ENCODE assay signal across 16 cellular contexts in genomic region chr12:1806301-1807106, GRCh38. TPM values are rescaled to one million over a fixed set of nuclear protein-coding genes. Genes with fewer than 3 reads are reported as not detected.
DNase-seq lines count a peak whose midpoint lies in the region; ATAC-seq lines count a peak whose summit lies in the region.
"Had no signal": no experiment of that assay in that cellular context is flagged by ENCODE, and none has a peak within 500 bp of the region (broad histone marks: within the 10 kb centered on the region; RNA-seq: fewer than 3 reads in every experiment).

No MANE protein-coding gene starts in this region.

- DNase-seq in DMS79 (lab: John Stamatoyannopoulos, UW): peak; percentile 30
- peak; percentile 51 to 84 for DNase-seq in NCI-H446 (lab: John Stamatoyannopoulos, UW)
- DNase-seq in Right ventricle myocardium inferior (ENCODE audit: missing footprints): no peak
- DNase-seq in posterior vena cava (ENCODE audit: low spot score): peak; percentile 66
- no peak for DNase-seq in NCI-H524 treated with DMSO at 0.1 percent for 48 hours (lab: John Stamatoyannopoulos, UW)
- no peak for DNase-seq in pons (ENCODE audit: low spot score)
- DNase-seq in activated T-cell treated with anti-CD3 and anti-CD28 coated beads, Interleukin-2, amount 50 U/mL, for 1 hour: no peak
- DNase-seq: activated CD8-positive, alpha-beta T cell treated with anti-CD3 and anti-CD28 coated beads for 36 hours; activated gamma-delta T cell treated with Interleukin-2 at 50 U/mL for 16 hours; body of pancreas; effector CD4-positive, alpha-beta T cell; NCI-H1436; NCI-H526 treated with DMSO at 0.1 percent for 48 hours; stimulated activated CD8-positive, alpha-beta memory T cell treated with anti-CD3 and anti-CD28 coated beads, Interleukin-4, amount 100 ng/mL, for 48 hours had no signal

- ATAC-seq in Right ventricle myocardium inferior: peak; percentile 58
- no peak for ATAC-seq in HG02981 (IDR thresholded peaks at IDR 0.05; ENCODE audit: unreplicated experiment)
- ATAC-seq: activated CD8-positive, alpha-beta T cell treated with anti-CD3 and anti-CD28 coated beads for 36 hours; body of pancreas had no signal

- intact Hi-C loops in Right ventricle myocardium inferior (cut with DNase I): no loop called here
- intact Hi-C loops in posterior vena cava (cut with DNase I): loop anchor here in 1 of 2 donors (10.0 kb wide), 1 partner anchor 478 kb away; no protein-coding TSS in a partner anchor

RNA-seq across cellular contexts. Expression of gene LRTM2, which starts 13.9 kb away (rescaled TPM):
- total RNA-seq in Right ventricle myocardium inferior (not detected), posterior vena cava (not detected)
- total RNA-seq: activated CD8-positive, alpha-beta T cell treated with anti-CD3 and anti-CD28 coated beads for 36 hours; body of pancreas; ureter had no signal

Comparison
In these comparisons a context has a peak if more than half of its experiments do, and no peak if none do; other contexts are left out.
1. DNase-seq: peak in DMS79 (single experiment), NCI-H446 (2 of 2) and posterior vena cava (single experiment); none in Right ventricle myocardium inferior (single experiment), NCI-H524 treated with DMSO at 0.1 percent for 48 hours (single experiment), pons (single experiment) and activated T-cell treated with anti-CD3 and anti-CD28 coated beads, Interleukin-2, amount 50 U/mL, for 1 hour (single experiment).